In genomic region chr2:101305492-101306123, GRCh38 we compare ENCODE assay signal across 8 cellular contexts. TPM values are rescaled to one million over a fixed set of nuclear protein-coding genes. Genes with fewer than 3 reads are reported as not detected.
DNase-seq lines count a peak whose midpoint lies in the region; ATAC-seq and TF ChIP-seq lines count a peak whose summit lies in the region.

No MANE protein-coding gene starts in this region.

- H3F3A ChIP-seq in SU-DHL-6 (ENCODE audit: insufficient read depth) = 0 out of 2 replicates have a peak, but pooled peaks cover 5% of the 10 kb centered on the region

- H3K9ac ChIP-seq in SU-DHL-6 (ENCODE audit: low read length) (no peak overlapping the region), rectal smooth muscle tissue (ENCODE audit: low read length) (no peak overlapping the region)

- no peaks in the 10 kb centered on the region for H3K9me3 ChIP-seq in SU-DHL-6 (ENCODE audit: insufficient read depth, low read length)
- no peaks in the 10 kb centered on the region for H3K9me3 ChIP-seq in esophagus (ENCODE audit: control insufficient read depth in 2 of 2, insufficient read depth in 1 of 2, low read depth in 1 of 2, low read length in 1 of 2)

- ATAC-seq in GM18867 (IDR thresholded peaks at IDR 0.05; ENCODE audit: unreplicated experiment) (no peak), GM21526 (IDR thresholded peaks at IDR 0.05; ENCODE audit: low FRiP score, unreplicated experiment) (no peak), left lobe of liver (no peak)

- DNase-seq in ELR (ENCODE audit: low read depth) (peak; percentile 80), nucleus accumbens (lab: John Stamatoyannopoulos, UW) (no peak), left lobe of liver (ENCODE audit: low spot score) (no peak)

- peaks cover 23% of the 10 kb centered on the region for H3K79me2 ChIP-seq in SU-DHL-6 (ENCODE audit: insufficient read depth, low read length)

- no peaks in the 10 kb centered on the region for H3K9me2 ChIP-seq in SU-DHL-6 (replicated peaks; ENCODE audit: insufficient read depth, low read length)

- no peaks in the 10 kb centered on the region for H3K27me3 ChIP-seq in SU-DHL-6 (ENCODE audit: low read length)
- no peaks in the 10 kb centered on the region for H3K27me3 ChIP-seq in esophagus (ENCODE audit: control insufficient read depth in 1 of 2, insufficient read depth in 2 of 2, low read length in 2 of 2)
- H3K27me3 ChIP-seq in rectal smooth muscle tissue (ENCODE audit: control insufficient read depth, insufficient read depth, low read length) = no peaks in the 10 kb centered on the region

- H3K4me3 ChIP-seq in SU-DHL-6 (ENCODE audit: insufficient read depth, low read length, poor library complexity, severe bottlenecking) (no peak overlapping the region), esophagus (ENCODE audit: low read depth in 1 of 2, low read length in 2 of 2) (peak overlapping the region in 1 of 2 donors; percentile 73), rectal smooth muscle tissue (ENCODE audit: low read length) (peak overlapping the region; percentile 47)

- TF ChIP-seq CTCF in SU-DHL-6 (IDR thresholded peaks at IDR 0.05; ENCODE audit: insufficient read depth, low read length, poor library complexity, severe bottlenecking) = no peak

- H4K20me1 ChIP-seq in SU-DHL-6 (ENCODE audit: low read depth, low read length) = no peaks in the 10 kb centered on the region

- no peak overlapping the region for H3K27ac ChIP-seq in SU-DHL-6 (ENCODE audit: low read depth, low read length)
- H3K27ac ChIP-seq in esophagus (ENCODE audit: low read depth in 2 of 2, low read length in 1 of 2) = peak overlapping the region; percentile 79 to 93
- no peak overlapping the region for H3K27ac ChIP-seq in rectal smooth muscle tissue (ENCODE audit: low read depth, low read length)

- WGBS in esophagus, 2 donors = 55 to 58% methylated on average over 7 of the region's 7 CpGs

- peak overlapping the region; percentile 68 for H3K4me2 ChIP-seq in SU-DHL-6 (ENCODE audit: low read depth, low read length, poor library complexity, severe bottlenecking)

- H2AFZ ChIP-seq in SU-DHL-6 (ENCODE audit: low read depth, low read length, severe bottlenecking) = no peak overlapping the region

- peaks cover 2 to 15% of the 10 kb centered on the region in 2 donors for H3K4me1 ChIP-seq in esophagus (ENCODE audit: control insufficient read depth in 2 of 2, insufficient read depth in 2 of 2, low read length in 1 of 2)
- H3K4me1 ChIP-seq in rectal smooth muscle tissue (ENCODE audit: control insufficient read depth, insufficient read depth, low read length) = peaks cover 18% of the 10 kb centered on the region

- H3K36me3 ChIP-seq in SU-DHL-6 (ENCODE audit: low read length) = no peaks in the 10 kb centered on the region
- peaks cover 0 to 3% of the 10 kb centered on the region in 2 donors for H3K36me3 ChIP-seq in esophagus (ENCODE audit: control insufficient read depth in 2 of 2, insufficient read depth in 2 of 2, low read length in 1 of 2)
- peaks cover 2% of the 10 kb centered on the region for H3K36me3 ChIP-seq in rectal smooth muscle tissue (ENCODE audit: control insufficient read depth, insufficient read depth, low read length)

RNA-seq across cellular contexts. Expression of gene RNF149, which starts 2.9 kb away (rescaled TPM):
- polyA plus RNA-seq in esophagus = 10 to 100 TPM; 31.7 to 50.4 TPM
- total RNA-seq in left lobe of liver = 18.6 TPM

RNA-seq across cellular contexts. Expression of gene CNOT11, which starts 52.9 kb away (rescaled TPM):
- polyA plus RNA-seq in esophagus = 10 to 100 TPM; 14.7 to 25.4 TPM
- 17.8 TPM for total RNA-seq in left lobe of liver

Comparison
In these comparisons a context has a peak if more than half of its experiments do, and no peak if none do; other contexts are left out.
1. H3K27ac ChIP-seq: peak in esophagus (2 of 2); none in SU-DHL-6 (single experiment) and rectal smooth muscle tissue (single experiment).